Comparison of ENCODE assay signal across 15 cellular contexts in genomic region chr16:84546669-84547538, GRCh38. TPM values are rescaled to one million over a fixed set of nuclear protein-coding genes. Genes with fewer than 3 reads are reported as not detected.
DNase-seq lines count a peak whose midpoint lies in the region; ATAC-seq and FAIRE-seq lines count a peak whose summit lies in the region.
"Had no signal": no experiment of that assay in that cellular context is flagged by ENCODE, and none has a peak within 500 bp of the region (broad histone marks: within the 10 kb centered on the region; RNA-seq: fewer than 3 reads in every experiment).

No MANE protein-coding gene starts in this region.

- DNase-seq in activated naive CD4-positive, alpha-beta T cell treated with anti-CD3 and anti-CD28 coated beads, Interleukin-2, amount 10 ng/mL, durations not matched to agents 7 days and 5 days, result no peak
- no peak for DNase-seq in activated naive CD4-positive, alpha-beta T cell treated with anti-CD3 and anti-CD28 coated beads, Interleukin-2, amount 50 U/mL, for 16 hours
- DNase-seq in activated CD4-positive, alpha-beta memory T cell treated with anti-CD3 and anti-CD28 coated beads for 36 hours, result no peak
- no peak for DNase-seq in stimulated activated naive CD8-positive, alpha-beta T cell treated with anti-CD3 and anti-CD28 coated beads, Interleukin-15, amount 100 ng/mL, for 72 hours
- DNase-seq in UCSD-AML1 (lab: John Stamatoyannopoulos, UW; ENCODE audit: unreplicated experiment) (no peak), frontal cortex (ENCODE audit: low spot score in 2 of 2) (no peak)
- DNase-seq: central memory CD4-positive, alpha-beta T cell; GF-D8; hypothalamus; small intestine; stimulated activated naive CD4-positive, alpha-beta T cell treated with Interleukin-2 at 50 U/mL for 16 hours had no signal

- H3K36me3 Mint-ChIP-seq in activated naive CD4-positive, alpha-beta T cell treated with anti-CD3 and anti-CD28 coated beads, Interleukin-2, amount 10 ng/mL, durations not matched to agents 7 days and 5 days, result peaks cover 57% of the 10 kb centered on the region
- H3K36me3 Mint-ChIP-seq in activated CD4-positive, alpha-beta memory T cell treated with anti-CD3 and anti-CD28 coated beads for 36 hours, result peaks cover 7% of the 10 kb centered on the region

- H3K4me1 ChIP-seq in iPS-20b (ENCODE audit: insufficient read depth, low read length), result peaks cover 3% of the 10 kb centered on the region; the same call in 1 of the 2 replicates
- H3K4me1 ChIP-seq: vagina had no signal

- no peak for ATAC-seq in stimulated activated naive CD8-positive, alpha-beta T cell treated with anti-CD3 and anti-CD28 coated beads, Interleukin-15, amount 100 ng/mL, for 72 hours
- ATAC-seq in GM21717 (IDR thresholded peaks at IDR 0.05; ENCODE audit: unreplicated experiment), result no peak

- H3K9ac ChIP-seq in iPS-20b (ENCODE audit: low read depth, low read length), result peak overlapping the region; percentile 25; the same call in 1 of the 2 replicates

- H3K27me3 Mint-ChIP-seq in activated naive CD4-positive, alpha-beta T cell treated with anti-CD3 and anti-CD28 coated beads, Interleukin-2, amount 10 ng/mL, durations not matched to agents 7 days and 5 days, result no peaks in the 10 kb centered on the region
- no peaks in the 10 kb centered on the region for H3K27me3 Mint-ChIP-seq in activated CD4-positive, alpha-beta memory T cell treated with anti-CD3 and anti-CD28 coated beads for 36 hours
- no peaks in the 10 kb centered on the region for H3K27me3 Mint-ChIP-seq in stimulated activated naive CD8-positive, alpha-beta T cell treated with anti-CD3 and anti-CD28 coated beads, Interleukin-15, amount 100 ng/mL, for 72 hours

- peak overlapping the region; percentile 7 for H3K4me3 Mint-ChIP-seq in activated naive CD4-positive, alpha-beta T cell treated with anti-CD3 and anti-CD28 coated beads, Interleukin-2, amount 10 ng/mL, durations not matched to agents 7 days and 5 days
- peak overlapping the region; percentile 45 for H3K4me3 Mint-ChIP-seq in activated CD4-positive, alpha-beta memory T cell treated with anti-CD3 and anti-CD28 coated beads for 36 hours
- H3K4me3 Mint-ChIP-seq in stimulated activated naive CD8-positive, alpha-beta T cell treated with anti-CD3 and anti-CD28 coated beads, Interleukin-15, amount 100 ng/mL, for 72 hours, result peak overlapping the region; percentile 70 to 99

- no peaks in the 10 kb centered on the region for H3K27me3 ChIP-seq in iPS-20b (ENCODE audit: insufficient read depth, low read length)
- H3K27me3 ChIP-seq: vagina had no signal

- H3K9me3 ChIP-seq in iPS-20b (ENCODE audit: insufficient read depth, low read depth, low read length), result no peaks in the 10 kb centered on the region
- H3K9me3 ChIP-seq: vagina had no signal

- POLR2A ChIA-PET in activated CD4-positive, alpha-beta memory T cell treated with anti-CD3 and anti-CD28 coated beads for 36 hours (lab: Charles Lee), result interaction anchor here (1.0 to 2.6 kb wide), 2 partner anchors 42 to 53 kb away, joined by 3 to 10 read pairs; no protein-coding TSS in a partner anchor

- CTCF ChIA-PET in activated naive CD4-positive, alpha-beta T cell treated with anti-CD3 and anti-CD28 coated beads, Interleukin-2, amount 10 ng/mL, durations not matched to agents 7 days and 5 days (lab: Charles Lee), result interaction anchor here (0.7 to 1.4 kb wide), 3 partner anchors 9 to 41 kb away, joined by 3 to 4 read pairs (median 3); no protein-coding TSS in a partner anchor
- CTCF ChIA-PET in activated CD4-positive, alpha-beta memory T cell treated with anti-CD3 and anti-CD28 coated beads for 36 hours (lab: Charles Lee), result interaction anchor here (0.6 to 1.5 kb wide), 4 partner anchors 33 to 709 kb away, joined by 3 to 5 read pairs (median 4); no protein-coding TSS in a partner anchor

- H3K4me1 Mint-ChIP-seq in activated naive CD4-positive, alpha-beta T cell treated with anti-CD3 and anti-CD28 coated beads, Interleukin-2, amount 10 ng/mL, durations not matched to agents 7 days and 5 days, result peaks cover 64% of the 10 kb centered on the region
- peaks cover 52% of the 10 kb centered on the region for H3K4me1 Mint-ChIP-seq in activated CD4-positive, alpha-beta memory T cell treated with anti-CD3 and anti-CD28 coated beads for 36 hours (ENCODE audit: low read depth)
- H3K4me1 Mint-ChIP-seq in stimulated activated naive CD8-positive, alpha-beta T cell treated with anti-CD3 and anti-CD28 coated beads, Interleukin-15, amount 100 ng/mL, for 72 hours, result peaks cover 91% of the 10 kb centered on the region

- H3K36me3 ChIP-seq in iPS-20b (ENCODE audit: insufficient read depth, low read depth, low read length), result no peaks in the 10 kb centered on the region
- H3K36me3 ChIP-seq: vagina had no signal

- peak overlapping the region; percentile 73 for H3K27ac Mint-ChIP-seq in activated naive CD4-positive, alpha-beta T cell treated with anti-CD3 and anti-CD28 coated beads, Interleukin-2, amount 10 ng/mL, durations not matched to agents 7 days and 5 days
- peak overlapping the region; percentile 98 for H3K27ac Mint-ChIP-seq in activated CD4-positive, alpha-beta memory T cell treated with anti-CD3 and anti-CD28 coated beads for 36 hours
- H3K27ac Mint-ChIP-seq in stimulated activated naive CD8-positive, alpha-beta T cell treated with anti-CD3 and anti-CD28 coated beads, Interleukin-15, amount 100 ng/mL, for 72 hours, result peak overlapping the region; percentile 69 to 98

- FAIRE-seq in frontal cortex (lab: Jason Lieb, UNC), result no peak
- FAIRE-seq: small intestine had no signal

- no peak overlapping the region for H3K27ac ChIP-seq in iPS-20b (ENCODE audit: low read length)
- H3K27ac ChIP-seq: HL-60, vagina had no signal

- H3K9me3 Mint-ChIP-seq in activated naive CD4-positive, alpha-beta T cell treated with anti-CD3 and anti-CD28 coated beads, Interleukin-2, amount 10 ng/mL, durations not matched to agents 7 days and 5 days, result no peaks in the 10 kb centered on the region
- no peaks in the 10 kb centered on the region for H3K9me3 Mint-ChIP-seq in activated CD4-positive, alpha-beta memory T cell treated with anti-CD3 and anti-CD28 coated beads for 36 hours
- H3K9me3 Mint-ChIP-seq in stimulated activated naive CD8-positive, alpha-beta T cell treated with anti-CD3 and anti-CD28 coated beads, Interleukin-15, amount 100 ng/mL, for 72 hours, result no peaks in the 10 kb centered on the region

- no peak overlapping the region for H3K4me3 ChIP-seq in iPS-20b (ENCODE audit: low read length)
- H3K4me3 ChIP-seq: vagina had no signal

- intact Hi-C loops in activated CD4-positive, alpha-beta memory T cell treated with anti-CD3 and anti-CD28 coated beads for 36 hours (cut with micrococcal nuclease), result no loop called here

RNA-seq across cellular contexts. Expression of gene MEAK7, which starts 42.4 kb away (rescaled TPM):
- 10 to 100 TPM; 12.9 to 13.6 TPM for total RNA-seq in activated CD4-positive, alpha-beta memory T cell treated with anti-CD3 and anti-CD28 coated beads for 36 hours
- total RNA-seq in frontal cortex, result 8.2 TPM

Comparison
In these comparisons a context has a peak if more than half of its experiments do, and no peak if none do; other contexts are left out.
1. H3K4me3 Mint-ChIP-seq: peak in every context shown above with its lines; median percentile 84 in stimulated activated naive CD8-positive, alpha-beta T cell treated with anti-CD3 and anti-CD28 coated beads, Interleukin-15, amount 100 ng/mL, for 72 hours; 45 in activated CD4-positive, alpha-beta memory T cell treated with anti-CD3 and anti-CD28 coated beads for 36 hours; 7 in activated naive CD4-positive, alpha-beta T cell treated with anti-CD3 and anti-CD28 coated beads, Interleukin-2, amount 10 ng/mL, durations not matched to agents 7 days and 5 days.